7 cellular contexts compared by ENCODE assay signal in genomic region chr12:113221997-113222729, GRCh38. TPM values are rescaled to one million over a fixed set of nuclear protein-coding genes. Genes with fewer than 3 reads are reported as not detected.
DNase-seq lines count a peak whose midpoint lies in the region; ATAC-seq and TF ChIP-seq lines count a peak whose summit lies in the region.

No MANE protein-coding gene starts in this region.

- POLR2A ChIA-PET in HEK293 (lab: Yijun Ruan, JAX): interaction anchor here (0.6 to 2.4 kb wide), 14 partner anchors 9 to 113 kb away, joined by 3 to 12 read pairs (median 3); partner anchors contain the start of genes DDX54, RITA1 and SLC8B1

- DNase-seq in psoas muscle: no peak
- DNase-seq in cortex of kidney (lab: John Stamatoyannopoulos, UW): no peak
- DNase-seq in GDM1 (lab: John Stamatoyannopoulos, UW): no peak

- no peaks in the 10 kb centered on the region for H3K9me3 Mint-ChIP-seq in T-helper 1 cell treated with Interleukin-12 subunit alpha and Interleukin-12 subunit beta and Interleukin-4 antibody, amounts not matched to agents 30 μg/mL and 1 μg/mL, for 36 hours

- H3K9me3 ChIP-seq in HEK293 (ENCODE audit: control insufficient read depth, insufficient read depth, low read depth, low read length) (no peaks in the 10 kb centered on the region), psoas muscle (no peaks in the 10 kb centered on the region)

- intact Hi-C loops in psoas muscle (cut with DNase I): loop anchor here in 1 of 2 donors (5.0 kb wide), 1 partner anchor 35 kb away; the partner anchor contains the start of genes DDX54 and RITA1

- TF ChIP-seq CTCF in HEK293 (tag by site-specific recombination; IDR thresholded peaks at IDR 0.05) (no peak), psoas muscle (IDR thresholded peaks at IDR 0.05) (no peak)

- peak overlapping the region; percentile 96 for H3K4me3 Mint-ChIP-seq in T-helper 1 cell treated with Interleukin-12 subunit alpha and Interleukin-12 subunit beta and Interleukin-4 antibody, amounts not matched to agents 30 μg/mL and 1 μg/mL, for 36 hours

- H3K27me3 Mint-ChIP-seq in T-helper 1 cell treated with Interleukin-12 subunit alpha and Interleukin-12 subunit beta and Interleukin-4 antibody, amounts not matched to agents 30 μg/mL and 1 μg/mL, for 36 hours (ENCODE audit: low read depth): no peaks in the 10 kb centered on the region

- CTCF ChIA-PET in HEK293 (lab: Yijun Ruan, JAX): interaction anchor here (0.6 to 1.2 kb wide), 5 partner anchors 11 to 157 kb away, joined by 3 to 5 read pairs (median 3); partner anchors contain the start of gene RITA1

- H3K27me3 ChIP-seq in psoas muscle (ENCODE audit: insufficient read depth in 3 of 3, low read length in 2 of 3): no peaks in the 10 kb centered on the region

- H3K4me1 Mint-ChIP-seq in T-helper 1 cell treated with Interleukin-12 subunit alpha and Interleukin-12 subunit beta and Interleukin-4 antibody, amounts not matched to agents 30 μg/mL and 1 μg/mL, for 36 hours (ENCODE audit: low read depth): peaks cover 33% of the 10 kb centered on the region

- H3K36me3 Mint-ChIP-seq in T-helper 1 cell treated with Interleukin-12 subunit alpha and Interleukin-12 subunit beta and Interleukin-4 antibody, amounts not matched to agents 30 μg/mL and 1 μg/mL, for 36 hours (ENCODE audit: low read depth): peaks cover 3% of the 10 kb centered on the region

- peak; percentile 1 for ATAC-seq in esophagus mucosa
- ATAC-seq in psoas muscle: no peak
- ATAC-seq in HG02678 (IDR thresholded peaks at IDR 0.05; ENCODE audit: unreplicated experiment): no peak

- no peaks in the 10 kb centered on the region for H3K4me1 ChIP-seq in HEK293 (ENCODE audit: control insufficient read depth, insufficient read depth, low read length)
- H3K4me1 ChIP-seq in psoas muscle: peaks cover 41% of the 10 kb centered on the region

- peak overlapping the region; percentile 70 for H3K4me3 ChIP-seq in HEK293 (ENCODE audit: low read depth, low read length)
- H3K4me3 ChIP-seq in psoas muscle: peak overlapping the region; percentile 88

- H3K27ac Mint-ChIP-seq in T-helper 1 cell treated with Interleukin-12 subunit alpha and Interleukin-12 subunit beta and Interleukin-4 antibody, amounts not matched to agents 30 μg/mL and 1 μg/mL, for 36 hours: peak overlapping the region; percentile 96

- peak overlapping the region; percentile 33; the same call in 1 of the 2 replicates for H3K27ac ChIP-seq in HEK293 (ENCODE audit: extremely low read depth, low read depth, low read length)
- peak overlapping the region; percentile 94 for H3K27ac ChIP-seq in psoas muscle

- H3K36me3 ChIP-seq in HEK293 (ENCODE audit: control insufficient read depth in 2 of 2, insufficient read depth in 1 of 2, low read length in 2 of 2): peaks cover 0 to 6% of the 10 kb centered on the region in 2 experiments; a peak in 1 of 3 replicates
- no peaks in the 10 kb centered on the region for H3K36me3 ChIP-seq in psoas muscle (ENCODE audit: insufficient read depth in 1 of 2, low read depth in 1 of 2)

- 5 to 7% (median 7%) methylated on average over 12 of the region's 12 CpGs for WGBS in psoas muscle, 3 donors

TF ChIP-seq in HEK293, 187 proteins besides CTCF, POLR2A, EP300 and RAD21 (continues in another document):
- TF ChIP-seq TSHZ1 (tag by site-specific recombination; IDR thresholded peaks at IDR 0.05; ENCODE audit: borderline replicate concordance) (no peak), ZNF792 (tag by site-specific recombination; IDR thresholded peaks at IDR 0.05) (no peak), ZNF121 (tag by site-specific recombination; IDR thresholded peaks at IDR 0.05) (no peak), ZXDB (tag by site-specific recombination; IDR thresholded peaks at IDR 0.05) (no peak), ZNF391 (tag by site-specific recombination; IDR thresholded peaks at IDR 0.05; ENCODE audit: borderline replicate concordance, low read depth) (no peak), ZNF302 (tag by site-specific recombination; IDR thresholded peaks at IDR 0.05; ENCODE audit: low read depth) (no peak), REST (tag by site-specific recombination; IDR thresholded peaks at IDR 0.05) (0 out of 2 replicates have a peak, but pooled peaks have one; percentile 29), ZFP3 (tag by site-specific recombination; IDR thresholded peaks at IDR 0.05; ENCODE audit: low read depth) (no peak), ZNF169 (tag by site-specific recombination; IDR thresholded peaks at IDR 0.05) (no peak), ZNF664 (tag by site-specific recombination; IDR thresholded peaks at IDR 0.05) (no peak), SP3 (tag by site-specific recombination; IDR thresholded peaks at IDR 0.05) (no peak), BCL11A (tag by site-specific recombination; IDR thresholded peaks at IDR 0.05; ENCODE audit: low read depth) (0 out of 2 replicates have a peak, but pooled peaks have one; percentile 10), ZNF248 (tag by site-specific recombination; IDR thresholded peaks at IDR 0.05) (no peak), ZNF530 (tag by site-specific recombination; IDR thresholded peaks at IDR 0.05; ENCODE audit: low read depth) (no peak), HOXA7 (CRISPR knock-in tag; IDR thresholded peaks at IDR 0.05; ENCODE audit: borderline replicate concordance) (no peak), ZNF26 (tag by site-specific recombination; IDR thresholded peaks at IDR 0.05) (no peak), ZEB2 (tag by site-specific recombination; IDR thresholded peaks at IDR 0.05) (no peak), ZNF501 (tag by site-specific recombination; IDR thresholded peaks at IDR 0.05) (0 out of 2 replicates have a peak, but pooled peaks have one; percentile 4)

RNA-seq across cellular contexts. Expression of gene TPCN1, which starts 0.9 kb away (rescaled TPM):
- 35.2 TPM for total RNA-seq in esophagus mucosa
- 10 to 100 TPM; 24.9 to 36.2 (median 27.0) TPM for total RNA-seq in psoas muscle
- polyA plus RNA-seq in psoas muscle: 10 to 100 TPM in 2 of 3 donors, 1 to 10 TPM in 1; 7.6 to 33.7 (median 18.2) TPM

RNA-seq across cellular contexts. Expression of gene RITA1, which starts 36.6 kb away (rescaled TPM):
- total RNA-seq in esophagus mucosa: 11.0 TPM
- total RNA-seq in psoas muscle: 10 to 100 TPM; 13.0 to 19.4 (median 14.7) TPM
- polyA plus RNA-seq in psoas muscle: 10 to 100 TPM; 13.7 to 28.5 (median 15.5) TPM

RNA-seq across cellular contexts. Expression of gene DDX54, which starts 36.9 kb away (rescaled TPM):
- total RNA-seq in esophagus mucosa (46.6 TPM), psoas muscle (10 to 100 TPM; 61.9 to 93.5 (median 81.5) TPM)
- 10 to 100 TPM; 53.6 to 88.7 (median 53.7) TPM for polyA plus RNA-seq in psoas muscle
